Comparison of ENCODE assay signal across 13 cellular contexts in genomic region chr5:138870611-138871010, GRCh38. TPM values are rescaled to one million over a fixed set of nuclear protein-coding genes. Genes with fewer than 3 reads are reported as not detected.
DNase-seq lines count a peak whose midpoint lies in the region; ATAC-seq, FAIRE-seq and TF ChIP-seq lines count a peak whose summit lies in the region.
"Had no signal": no experiment of that assay in that cellular context is flagged by ENCODE, and none has a peak within 500 bp of the region (broad histone marks: within the 10 kb centered on the region; RNA-seq: fewer than 3 reads in every experiment).

No MANE protein-coding gene starts in this region.

- H3K4me3 ChIP-seq in SK-N-SH (ENCODE audit: low read depth in 2 of 2, low read length in 1 of 2) (no peak overlapping the region), K562 (no peak overlapping the region)
- H3K4me3 ChIP-seq: spleen had no signal

- no peaks in the 10 kb centered on the region for H3K9me1 ChIP-seq in K562 (ENCODE audit: control insufficient read depth, insufficient read depth, low read length)

- H3K9me3 ChIP-seq in SK-N-SH = no peaks in the 10 kb centered on the region
- H3K9me3 ChIP-seq in K562 (replicated peaks; ENCODE audit: control insufficient read depth, insufficient read depth, low read depth, low read length) = no peaks in the 10 kb centered on the region
- H3K9me3 ChIP-seq: spleen had no signal

- peak overlapping the region; percentile 22; the same call in 1 of the 2 replicates for H3K4me2 ChIP-seq in SK-N-SH
- no peak overlapping the region for H3K4me2 ChIP-seq in K562 (ENCODE audit: insufficient read depth, low read length)

- H3K79me2 ChIP-seq in SK-N-SH (ENCODE audit: insufficient read depth) = peaks cover 96% of the 10 kb centered on the region
- H3K79me2 ChIP-seq in K562 (ENCODE audit: control insufficient read depth, insufficient read depth, low read length) = peaks cover 4% of the 10 kb centered on the region; the same call in 2 of the 3 replicates

- peaks cover 27% of the 10 kb centered on the region for H3F3A ChIP-seq in SK-N-SH (replicated peaks; ENCODE audit: insufficient read depth)

- no peak for FAIRE-seq in K562 (lab: Jason Lieb, UNC)
- FAIRE-seq: GM12891, urothelium cell line had no signal

- DNase-seq in SK-N-SH (peak; percentile 21), K562 (ENCODE audit: extremely low read depth in 1 of 4, low spot score in 3 of 4) (no peak), medulla oblongata (ENCODE audit: extremely low spot score) (peak; percentile 60), superior temporal gyrus (ENCODE audit: extremely low spot score) (peak; percentile 79), SW480 (ENCODE audit: low spot score) (no peak), NCI-H128 (lab: John Stamatoyannopoulos, UW; ENCODE audit: unreplicated experiment) (no peak)
- DNase-seq: naive thymus-derived CD4-positive, alpha-beta T cell; spleen had no signal

- TF ChIP-seq CTCF in SK-N-SH (IDR thresholded peaks at IDR 0.05) = no peak
- no peak for TF ChIP-seq CTCF in K562 (IDR thresholded peaks at IDR 0.05 in 2 of 3, conservative IDR thresholded peaks at IDR 0.05 in 1 of 3; ENCODE audit: insufficient read depth in 2 of 3, low read depth in 1 of 3, low read length in 3 of 3)

- 52% methylated on average over 3 of the region's 3 CpGs for WGBS in SK-N-SH (ENCODE audit: low lambda C conversion rate)
- WGBS in K562 (ENCODE audit: insufficient coverage, low coverage, missing lambda C conversion rate) = 29% methylated on average over 3 of the region's 3 CpGs

- TF ChIP-seq EP300 in SK-N-SH (IDR thresholded peaks at IDR 0.05; ENCODE audit: borderline replicate concordance in 1 of 2, low read depth in 1 of 2, low read length in 1 of 2) (no peak), K562 (IDR thresholded peaks at IDR 0.05; ENCODE audit: low read length) (no peak)

- no TSS peak for BruUV-seq in K562 (replicated peaks; lab: Mats Ljungman, UMichigan)

- H3K27ac ChIP-seq in SK-N-SH (ENCODE audit: low read depth in 2 of 2, low read length in 1 of 2) = peak overlapping the region; percentile 39 to 62; a peak in 3 of 4 replicates
- H3K27ac ChIP-seq in K562 (ENCODE audit: extremely low read depth, low read depth, low read length) = no peak overlapping the region
- H3K27ac ChIP-seq: spleen had no signal

- intact Hi-C loops in K562 (cut with micrococcal nuclease) = no loop called here

- in situ Hi-C loops in K562 (cut with MboI) = no loop called here

- CTCF ChIA-PET in SK-N-SH (lab: Yijun Ruan, JAX) (interaction anchor here (0.8 to 1.4 kb wide), 11 partner anchors 12 to 392 kb away, joined by 3 to 6 read pairs (median 3); no protein-coding TSS in a partner anchor), K562 (lab: Yijun Ruan, JAX; ENCODE audit: low intra/inter-chr PET ratio) (interaction anchor here (1.1 kb wide), 1 partner anchor 392 kb away, joined by 3 read pairs; no protein-coding TSS in a partner anchor)

- no peak for ATAC-seq in SK-N-SH treated with all-trans-retinoic acid at 6 μM for 48 hours
- no peak for ATAC-seq in K562
- ATAC-seq in GM19455 (IDR thresholded peaks at IDR 0.05; ENCODE audit: unreplicated experiment) = no peak
- ATAC-seq: naive thymus-derived CD4-positive, alpha-beta T cell had no signal

- H3K36me3 ChIP-seq in SK-N-SH (replicated peaks in 1 of 2; ENCODE audit: control insufficient read depth in 1 of 2, insufficient read depth in 2 of 2, low read length in 1 of 2) = peaks cover 0 to 1% of the 10 kb centered on the region in 2 experiments
- H3K36me3 ChIP-seq in K562 (ENCODE audit: control insufficient read depth, insufficient read depth, low read length) = no peaks in the 10 kb centered on the region
- H3K36me3 ChIP-seq: spleen had no signal

- peaks cover 88% of the 10 kb centered on the region for H4K20me1 ChIP-seq in SK-N-SH (ENCODE audit: insufficient read depth)
- H4K20me1 ChIP-seq in K562 (replicated peaks; ENCODE audit: control insufficient read depth, insufficient read depth, low read length) = peaks cover 9% of the 10 kb centered on the region; the same call in 1 of the 2 replicates

- H3K9ac ChIP-seq in SK-N-SH (no peak overlapping the region; the same call in 1 of the 2 replicates), K562 (ENCODE audit: insufficient read depth in 1 of 2, low read depth in 2 of 2, low read length in 2 of 2) (no peak overlapping the region)

- H2AFZ ChIP-seq in SK-N-SH (ENCODE audit: low read depth) = no peak overlapping the region
- no peak overlapping the region for H2AFZ ChIP-seq in K562 (ENCODE audit: low read depth, low read length)

- H3K4me1 ChIP-seq in SK-N-SH (ENCODE audit: control insufficient read depth in 1 of 2, insufficient read depth in 2 of 2, low read depth in 1 of 2, low read length in 1 of 2) = peaks cover 43 to 44% of the 10 kb centered on the region in 2 experiments
- no peaks in the 10 kb centered on the region for H3K4me1 ChIP-seq in K562 (replicated peaks in 1 of 2; ENCODE audit: control insufficient read depth in 2 of 2, insufficient read depth in 2 of 2, low read length in 2 of 2)

- TF ChIP-seq RAD21 in SK-N-SH (IDR thresholded peaks at IDR 0.05; ENCODE audit: low read length) (no peak), K562 (CRISPR knock-in tag; conservative IDR thresholded peaks at IDR 0.05 in 1 of 2, IDR thresholded peaks at IDR 0.05 in 1 of 2) (no peak)

- H3K27me3 ChIP-seq in SK-N-SH (ENCODE audit: insufficient read depth) (no peaks in the 10 kb centered on the region), K562 (ENCODE audit: control insufficient read depth in 2 of 2, insufficient read depth in 2 of 2, low read length in 2 of 2) (no peaks in the 10 kb centered on the region)
- H3K27me3 ChIP-seq: spleen had no signal

- no peaks in the 10 kb centered on the region for H3K9me2 ChIP-seq in SK-N-SH

- no peak for TF ChIP-seq POLR2A in K562 (conservative IDR thresholded peaks at IDR 0.05)

- POLR2A ChIA-PET in SK-N-SH (lab: Yijun Ruan, JAX) (interaction anchor here (0.6 kb wide), 1 partner anchor 533 kb away, joined by 3 read pairs; no protein-coding TSS in a partner anchor), K562 (lab: Yijun Ruan, JAX) (no interaction called here)

TF ChIP-seq in SK-N-SH, 30 proteins besides CTCF, POLR2A, EP300 and RAD21 (continues in another document):
- TF ChIP-seq TCF12 (IDR thresholded peaks at IDR 0.05) (no peak), RCOR1 (IDR thresholded peaks at IDR 0.05; ENCODE audit: low read length) (no peak), JUND (IDR thresholded peaks at IDR 0.05) (no peak), SIN3A (IDR thresholded peaks at IDR 0.05; ENCODE audit: borderline replicate concordance, low read depth, low read length) (no peak), MEF2A (IDR thresholded peaks at IDR 0.05; ENCODE audit: borderline replicate concordance, low read depth) (no peak), NRF1 (IDR thresholded peaks at IDR 0.05; ENCODE audit: low read depth, low read length) (no peak), POLR2AphosphoS5 (IDR thresholded peaks at IDR 0.05; ENCODE audit: low read depth, low read length) (no peak), FOXJ3 (CRISPR knock-in tag; IDR thresholded peaks at IDR 0.05) (no peak)

TF ChIP-seq in K562, 482 proteins besides CTCF, POLR2A, EP300 and RAD21 (continues in another document):
- TF ChIP-seq ZNF592 (IDR thresholded peaks at IDR 0.05) = no peak

RNA-seq across cellular contexts. Expression of gene LRRTM2, which starts 4.5 kb away (rescaled TPM):
- 0.38 and 0.68 TPM in 2 replicates for polyA plus RNA-seq in SK-N-SH (2012; rRNA removed)
- polyA plus RNA-seq in SK-N-SH (2012; cell fraction: cytosol; rRNA removed) = 0.58 TPM in 2 replicates
- 0.29 and 0.50 TPM in 2 replicates for polyA plus RNA-seq in SK-N-SH (2012; cell fraction: nucleus; rRNA removed)
- 0.07 TPM in 1 of 2 replicates, not detected in the other for total RNA-seq in K562 (2011; cell fraction: chromatin; rRNA removed; ENCODE audit: low replicate concordance)
- not detected in 2 replicates for total RNA-seq in K562 (2011; cell fraction: nucleolus; rRNA removed)
- not detected in 2 replicates for total RNA-seq in K562 (2011; cell fraction: nucleoplasm; rRNA removed)
- total RNA-seq in K562 (2014; rRNA removed) = under 0.01 TPM in 1 of 2 replicates, not detected in the other
- not detected in 2 replicates for total RNA-seq in K562 (2014; rRNA removed; fragmentation: Illumina TruSeq; extraction: Trizol)
- total RNA-seq in K562 (2015; rRNA removed; fragmentation: Illumina TruSeq; extraction: Trizol) = 0.07 TPM in 1 of 2 replicates, not detected in the other
- total RNA-seq in K562 (2021) = not detected in 2 replicates
- 0.03 TPM in 1 of 2 replicates, not detected in the other for polyA plus RNA-seq in K562 (2011; rRNA removed)
- polyA plus RNA-seq in K562 (2011; cell fraction: cytosol; rRNA removed) = not detected in 2 replicates
- polyA plus RNA-seq in K562 (2011; cell fraction: nucleus; rRNA removed) = 0.03 and 0.04 TPM in 2 replicates
- polyA plus RNA-seq in K562 (2012) = 0.01 and 0.08 TPM in 2 replicates
- 0.07 TPM in 1 of 2 replicates, not detected in the other for polyA plus RNA-seq in K562 (2014; fragmentation: Illumina TruSeq; extraction: Trizol)
- polyA plus RNA-seq in K562 (2014; fragmentation: Nextera tagmentation; extraction: Ambion mirVana) = under 1 TPM; 0.01 to 0.03 TPM
- polyA plus RNA-seq in K562 (2014; rRNA removed) = not detected in 2 replicates
- polyA minus RNA-seq in K562 (2011; rRNA and poly(A)+ RNA removed) = not detected in 2 replicates
- polyA minus RNA-seq in K562 (2011; cell fraction: cytosol; rRNA and poly(A)+ RNA removed) = not detected in 2 replicates
- polyA minus RNA-seq in K562 (2011; cell fraction: nucleus; rRNA and poly(A)+ RNA removed) = 0.11 TPM in 1 of 2 replicates, not detected in the other
- total RNA-seq: M059J had no signal
- polyA plus RNA-seq: naive thymus-derived CD4-positive, alpha-beta T cell had no signal

Comparison
In these comparisons a context has a peak if more than half of its experiments do, and no peak if none do; other contexts are left out.
1. DNase-seq: peak in SK-N-SH (single experiment), medulla oblongata (single experiment) and superior temporal gyrus (single experiment); none in K562 (0 of 4), SW480 (single experiment) and NCI-H128 (single experiment).